In the genomic region with DNA sequence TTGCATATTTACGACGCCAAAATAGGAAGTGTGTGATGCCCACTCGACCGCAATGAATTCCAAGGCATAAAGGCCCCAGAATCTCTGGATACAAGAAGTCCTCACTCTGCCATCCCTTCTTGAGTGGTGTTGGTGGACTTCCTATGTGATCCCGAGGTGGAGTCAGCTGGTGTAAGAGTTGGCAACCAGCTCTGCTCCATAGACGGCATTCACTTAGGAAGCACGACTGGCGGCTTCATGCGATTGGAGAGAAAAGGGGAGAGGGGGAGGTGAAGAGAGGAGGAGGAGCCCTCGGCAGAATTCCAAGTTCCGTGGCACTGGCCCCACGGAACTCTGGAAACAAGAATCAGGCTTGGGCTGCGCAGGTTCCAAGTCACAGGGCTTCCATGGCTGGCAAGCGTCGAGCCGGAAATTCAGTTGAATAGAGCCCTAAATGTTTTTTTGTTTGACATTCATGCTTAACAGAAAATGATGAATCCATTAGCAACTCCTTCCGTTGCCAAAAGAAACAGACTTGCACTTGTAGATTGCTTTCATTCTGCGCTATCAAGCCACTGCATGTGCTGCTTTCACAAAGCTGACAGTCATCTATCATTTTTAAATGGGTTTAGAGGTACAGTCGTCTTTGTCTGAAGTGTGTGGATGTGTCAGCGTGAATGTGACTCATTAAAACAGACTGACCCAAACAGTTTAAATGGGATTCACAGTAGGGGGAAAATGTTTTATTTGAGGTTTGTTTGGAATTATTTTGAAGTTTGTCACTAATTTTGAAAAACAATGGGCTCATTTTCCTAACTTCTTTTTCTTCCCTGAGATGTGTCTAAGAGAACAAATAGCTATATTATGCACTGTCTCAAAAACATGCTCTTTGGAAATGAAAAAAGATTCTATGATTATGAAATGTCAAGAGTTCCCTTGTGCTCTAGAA, we compare ENCODE assay signal across 1 cellular context.
TF ChIP-seq lines count a peak whose summit lies in the region.

No MANE protein-coding gene starts in this region.

TF ChIP-seq in SK-N-SH, 30 proteins besides CTCF, POLR2A, EP300 and RAD21:
- TF ChIP-seq FOSL2 (IDR thresholded peaks at IDR 0.05; ENCODE audit: borderline replicate concordance, low read depth), result no peak
- TF ChIP-seq MXI1 (IDR thresholded peaks at IDR 0.05; ENCODE audit: low read depth, low read length), result peak; percentile 66; the same call in 1 of the 2 replicates
- peak; percentile 59; the same call in 1 of the 2 replicates for TF ChIP-seq NFIC (IDR thresholded peaks at IDR 0.05; ENCODE audit: borderline replicate concordance)
- TF ChIP-seq, protein P1, sequence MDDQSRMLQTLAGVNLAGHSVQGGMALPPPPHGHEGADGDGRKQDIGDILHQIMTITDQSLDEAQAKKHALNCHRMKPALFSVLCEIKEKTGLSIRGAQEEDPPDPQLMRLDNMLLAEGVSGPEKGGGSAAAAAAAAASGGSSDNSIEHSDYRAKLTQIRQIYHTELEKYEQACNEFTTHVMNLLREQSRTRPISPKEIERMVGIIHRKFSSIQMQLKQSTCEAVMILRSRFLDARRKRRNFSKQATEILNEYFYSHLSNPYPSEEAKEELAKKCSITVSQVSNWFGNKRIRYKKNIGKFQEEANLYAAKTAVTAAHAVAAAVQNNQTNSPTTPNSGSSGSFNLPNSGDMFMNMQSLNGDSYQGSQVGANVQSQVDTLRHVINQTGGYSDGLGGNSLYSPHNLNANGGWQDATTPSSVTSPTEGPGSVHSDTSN (IDR thresholded peaks at IDR 0.05), result peak; percentile 63
- TF ChIP-seq NRF1 (IDR thresholded peaks at IDR 0.05; ENCODE audit: low read depth, low read length), result peak; percentile 29; the same call in 1 of the 2 replicates
- TF ChIP-seq RFX5 (IDR thresholded peaks at IDR 0.05; ENCODE audit: low read length), result no peak
- TF ChIP-seq TCF12 (IDR thresholded peaks at IDR 0.05), result peak; percentile 41; the same call in 1 of the 2 replicates
TF ChIP-seq in SK-N-SH: peak in this region for 5.
